In the genomic region with DNA sequence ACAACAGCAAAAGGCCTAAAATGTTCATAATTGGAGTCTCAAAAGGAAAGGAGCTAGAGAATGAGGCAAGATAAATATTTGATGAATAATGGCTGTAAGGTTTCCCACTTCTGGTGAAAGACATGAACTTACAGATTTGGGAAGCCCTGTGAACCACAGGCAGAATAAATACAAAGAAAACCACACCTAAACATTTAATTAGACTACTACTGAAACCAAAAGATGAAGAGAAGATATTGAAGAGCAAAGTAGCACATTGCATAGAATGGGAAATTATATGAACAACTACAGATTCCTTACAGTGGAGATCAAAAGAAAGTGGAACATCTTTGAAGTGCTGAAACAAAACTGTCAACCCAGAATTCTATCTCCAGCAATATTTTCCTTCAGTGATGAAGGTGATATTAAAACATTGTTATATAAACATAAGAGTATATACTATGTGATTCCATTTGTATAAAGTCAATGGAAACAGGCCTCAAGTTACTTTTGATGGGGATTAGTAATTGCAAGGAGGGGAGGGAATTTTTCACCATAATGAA, we compare ENCODE assay signal across 1 cellular context.
TF ChIP-seq lines count a peak whose summit lies in the region.

No MANE protein-coding gene starts in this region.

TF ChIP-seq in HEK293, 187 proteins besides CTCF, POLR2A, EP300 and RAD21 (continued from another document):
- TF ChIP-seq, protein P1, sequence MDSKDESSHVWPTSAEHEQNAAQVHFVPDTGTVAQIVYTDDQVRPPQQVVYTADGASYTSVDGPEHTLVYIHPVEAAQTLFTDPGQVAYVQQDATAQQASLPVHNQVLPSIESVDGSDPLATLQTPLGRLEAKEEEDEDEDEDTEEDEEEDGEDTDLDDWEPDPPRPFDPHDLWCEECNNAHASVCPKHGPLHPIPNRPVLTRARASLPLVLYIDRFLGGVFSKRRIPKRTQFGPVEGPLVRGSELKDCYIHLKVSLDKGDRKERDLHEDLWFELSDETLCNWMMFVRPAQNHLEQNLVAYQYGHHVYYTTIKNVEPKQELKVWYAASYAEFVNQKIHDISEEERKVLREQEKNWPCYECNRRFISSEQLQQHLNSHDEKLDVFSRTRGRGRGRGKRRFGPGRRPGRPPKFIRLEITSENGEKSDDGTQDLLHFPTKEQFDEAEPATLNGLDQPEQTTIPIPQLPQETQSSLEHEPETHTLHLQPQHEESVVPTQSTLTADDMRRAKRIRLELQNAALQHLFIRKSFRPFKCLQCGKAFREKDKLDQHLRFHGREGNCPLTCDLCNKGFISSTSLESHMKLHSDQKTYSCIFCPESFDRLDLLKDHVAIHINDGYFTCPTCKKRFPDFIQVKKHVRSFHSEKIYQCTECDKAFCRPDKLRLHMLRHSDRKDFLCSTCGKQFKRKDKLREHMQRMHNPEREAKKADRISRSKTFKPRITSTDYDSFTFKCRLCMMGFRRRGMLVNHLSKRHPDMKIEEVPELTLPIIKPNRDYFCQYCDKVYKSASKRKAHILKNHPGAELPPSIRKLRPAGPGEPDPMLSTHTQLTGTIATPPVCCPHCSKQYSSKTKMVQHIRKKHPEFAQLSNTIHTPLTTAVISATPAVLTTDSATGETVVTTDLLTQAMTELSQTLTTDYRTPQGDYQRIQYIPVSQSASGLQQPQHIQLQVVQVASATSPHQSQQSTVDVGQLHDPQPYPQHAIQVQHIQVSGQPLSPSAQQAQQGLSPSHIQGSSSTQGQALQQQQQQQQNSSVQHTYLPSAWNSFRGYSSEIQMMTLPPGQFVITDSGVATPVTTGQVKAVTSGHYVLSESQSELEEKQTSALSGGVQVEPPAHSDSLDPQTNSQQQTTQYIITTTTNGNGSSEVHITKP (tag by site-specific recombination; IDR thresholded peaks at IDR 0.05), result no peak
- TF ChIP-seq ZNF555 (tag by site-specific recombination; conservative IDR thresholded peaks at IDR 0.05) (no peak), ZNF530 (tag by site-specific recombination; IDR thresholded peaks at IDR 0.05; ENCODE audit: low read depth) (no peak), SP3 (tag by site-specific recombination; IDR thresholded peaks at IDR 0.05) (no peak), GLIS1 (tag by site-specific recombination; IDR thresholded peaks at IDR 0.05) (no peak), ZNF785 (tag by site-specific recombination; IDR thresholded peaks at IDR 0.05) (no peak), ZNF549 (tag by site-specific recombination; IDR thresholded peaks at IDR 0.05) (peak; percentile 37; the same call in 1 of the 2 replicates), SETDB1 (IDR thresholded peaks at IDR 0.05; ENCODE audit: insufficient read length, low read length) (peak; percentile 95), ZFP41 (tag by site-specific recombination; IDR thresholded peaks at IDR 0.05; ENCODE audit: borderline replicate concordance) (no peak), GLI4 (tag by site-specific recombination; IDR thresholded peaks at IDR 0.05) (no peak), ZFP69B (tag by site-specific recombination; IDR thresholded peaks at IDR 0.05) (no peak), ZNF510 (tag by site-specific recombination; IDR thresholded peaks at IDR 0.05; ENCODE audit: insufficient replicate concordance) (peak; percentile 31)
- TF ChIP-seq, protein P2, sequence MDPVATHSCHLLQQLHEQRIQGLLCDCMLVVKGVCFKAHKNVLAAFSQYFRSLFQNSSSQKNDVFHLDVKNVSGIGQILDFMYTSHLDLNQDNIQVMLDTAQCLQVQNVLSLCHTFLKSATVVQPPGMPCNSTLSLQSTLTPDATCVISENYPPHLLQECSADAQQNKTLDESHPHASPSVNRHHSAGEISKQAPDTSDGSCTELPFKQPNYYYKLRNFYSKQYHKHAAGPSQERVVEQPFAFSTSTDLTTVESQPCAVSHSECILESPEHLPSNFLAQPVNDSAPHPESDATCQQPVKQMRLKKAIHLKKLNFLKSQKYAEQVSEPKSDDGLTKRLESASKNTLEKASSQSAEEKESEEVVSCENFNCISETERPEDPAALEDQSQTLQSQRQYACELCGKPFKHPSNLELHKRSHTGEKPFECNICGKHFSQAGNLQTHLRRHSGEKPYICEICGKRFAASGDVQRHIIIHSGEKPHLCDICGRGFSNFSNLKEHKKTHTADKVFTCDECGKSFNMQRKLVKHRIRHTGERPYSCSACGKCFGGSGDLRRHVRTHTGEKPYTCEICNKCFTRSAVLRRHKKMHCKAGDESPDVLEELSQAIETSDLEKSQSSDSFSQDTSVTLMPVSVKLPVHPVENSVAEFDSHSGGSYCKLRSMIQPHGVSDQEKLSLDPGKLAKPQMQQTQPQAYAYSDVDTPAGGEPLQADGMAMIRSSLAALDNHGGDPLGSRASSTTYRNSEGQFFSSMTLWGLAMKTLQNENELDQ (tag by site-specific recombination; IDR thresholded peaks at IDR 0.05; ENCODE audit: low read depth), result no peak
- TF ChIP-seq, protein P3, sequence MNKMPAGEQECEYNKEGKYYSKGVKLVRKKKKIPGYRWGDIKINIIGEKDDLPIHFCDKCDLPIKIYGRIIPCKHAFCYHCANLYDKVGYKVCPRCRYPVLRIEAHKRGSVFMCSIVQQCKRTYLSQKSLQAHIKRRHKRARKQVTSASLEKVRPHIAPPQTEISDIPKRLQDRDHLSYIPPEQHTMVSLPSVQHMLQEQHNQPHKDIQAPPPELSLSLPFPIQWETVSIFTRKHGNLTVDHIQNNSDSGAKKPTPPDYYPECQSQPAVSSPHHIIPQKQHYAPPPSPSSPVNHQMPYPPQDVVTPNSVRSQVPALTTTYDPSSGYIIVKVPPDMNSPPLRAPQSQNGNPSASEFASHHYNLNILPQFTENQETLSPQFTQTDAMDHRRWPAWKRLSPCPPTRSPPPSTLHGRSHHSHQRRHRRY (tag by site-specific recombination; IDR thresholded peaks at IDR 0.05), result no peak
- TF ChIP-seq, protein P4, sequence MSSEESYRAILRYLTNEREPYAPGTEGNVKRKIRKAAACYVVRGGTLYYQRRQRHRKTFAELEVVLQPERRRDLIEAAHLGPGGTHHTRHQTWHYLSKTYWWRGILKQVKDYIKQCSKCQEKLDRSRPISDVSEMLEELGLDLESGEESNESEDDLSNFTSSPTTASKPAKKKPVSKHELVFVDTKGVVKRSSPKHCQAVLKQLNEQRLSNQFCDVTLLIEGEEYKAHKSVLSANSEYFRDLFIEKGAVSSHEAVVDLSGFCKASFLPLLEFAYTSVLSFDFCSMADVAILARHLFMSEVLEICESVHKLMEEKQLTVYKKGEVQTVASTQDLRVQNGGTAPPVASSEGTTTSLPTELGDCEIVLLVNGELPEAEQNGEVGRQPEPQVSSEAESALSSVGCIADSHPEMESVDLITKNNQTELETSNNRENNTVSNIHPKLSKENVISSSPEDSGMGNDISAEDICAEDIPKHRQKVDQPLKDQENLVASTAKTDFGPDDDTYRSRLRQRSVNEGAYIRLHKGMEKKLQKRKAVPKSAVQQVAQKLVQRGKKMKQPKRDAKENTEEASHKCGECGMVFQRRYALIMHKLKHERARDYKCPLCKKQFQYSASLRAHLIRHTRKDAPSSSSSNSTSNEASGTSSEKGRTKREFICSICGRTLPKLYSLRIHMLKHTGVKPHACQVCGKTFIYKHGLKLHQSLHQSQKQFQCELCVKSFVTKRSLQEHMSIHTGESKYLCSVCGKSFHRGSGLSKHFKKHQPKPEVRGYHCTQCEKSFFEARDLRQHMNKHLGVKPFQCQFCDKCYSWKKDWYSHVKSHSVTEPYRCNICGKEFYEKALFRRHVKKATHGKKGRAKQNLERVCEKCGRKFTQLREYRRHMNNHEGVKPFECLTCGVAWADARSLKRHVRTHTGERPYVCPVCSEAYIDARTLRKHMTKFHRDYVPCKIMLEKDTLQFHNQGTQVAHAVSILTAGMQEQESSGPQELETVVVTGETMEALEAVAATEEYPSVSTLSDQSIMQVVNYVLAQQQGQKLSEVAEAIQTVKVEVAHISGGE (tag by site-specific recombination; conservative IDR thresholded peaks at IDR 0.05; ENCODE audit: low read depth), result no peak
- TF ChIP-seq, protein P5, sequence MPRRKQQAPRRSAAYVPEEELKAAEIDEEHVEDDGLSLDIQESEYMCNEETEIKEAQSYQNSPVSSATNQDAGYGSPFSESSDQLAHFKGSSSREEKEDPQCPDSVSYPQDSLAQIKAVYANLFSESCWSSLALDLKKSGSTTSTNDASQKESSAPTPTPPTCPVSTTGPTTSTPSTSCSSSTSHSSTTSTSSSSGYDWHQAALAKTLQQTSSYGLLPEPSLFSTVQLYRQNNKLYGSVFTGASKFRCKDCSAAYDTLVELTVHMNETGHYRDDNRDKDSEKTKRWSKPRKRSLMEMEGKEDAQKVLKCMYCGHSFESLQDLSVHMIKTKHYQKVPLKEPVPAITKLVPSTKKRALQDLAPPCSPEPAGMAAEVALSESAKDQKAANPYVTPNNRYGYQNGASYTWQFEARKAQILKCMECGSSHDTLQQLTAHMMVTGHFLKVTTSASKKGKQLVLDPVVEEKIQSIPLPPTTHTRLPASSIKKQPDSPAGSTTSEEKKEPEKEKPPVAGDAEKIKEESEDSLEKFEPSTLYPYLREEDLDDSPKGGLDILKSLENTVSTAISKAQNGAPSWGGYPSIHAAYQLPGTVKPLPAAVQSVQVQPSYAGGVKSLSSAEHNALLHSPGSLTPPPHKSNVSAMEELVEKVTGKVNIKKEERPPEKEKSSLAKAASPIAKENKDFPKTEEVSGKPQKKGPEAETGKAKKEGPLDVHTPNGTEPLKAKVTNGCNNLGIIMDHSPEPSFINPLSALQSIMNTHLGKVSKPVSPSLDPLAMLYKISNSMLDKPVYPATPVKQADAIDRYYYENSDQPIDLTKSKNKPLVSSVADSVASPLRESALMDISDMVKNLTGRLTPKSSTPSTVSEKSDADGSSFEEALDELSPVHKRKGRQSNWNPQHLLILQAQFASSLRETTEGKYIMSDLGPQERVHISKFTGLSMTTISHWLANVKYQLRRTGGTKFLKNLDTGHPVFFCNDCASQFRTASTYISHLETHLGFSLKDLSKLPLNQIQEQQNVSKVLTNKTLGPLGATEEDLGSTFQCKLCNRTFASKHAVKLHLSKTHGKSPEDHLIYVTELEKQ (tag by site-specific recombination; IDR thresholded peaks at IDR 0.05; ENCODE audit: borderline replicate concordance), result no peak
